Comparison of ENCODE assay signal across 8 cellular contexts in genomic region chr11:3880724-3881123, GRCh38. TPM values are rescaled to one million over a fixed set of nuclear protein-coding genes. Genes with fewer than 3 reads are reported as not detected.
DNase-seq lines count a peak whose midpoint lies in the region; ATAC-seq lines count a peak whose summit lies in the region.

No MANE protein-coding gene starts in this region.

- no peaks in the 10 kb centered on the region for H3K9me3 ChIP-seq in skeletal muscle satellite cell (replicated peaks; ENCODE audit: low read length)

- peaks cover 10% of the 10 kb centered on the region for H3K4me1 ChIP-seq in skeletal muscle satellite cell (ENCODE audit: control insufficient read depth, insufficient read depth, low read length)

- DNase-seq in NOMO-1 treated with DMSO at 0.1 percent for 48 hours (lab: John Stamatoyannopoulos, UW; ENCODE audit: unreplicated experiment) = peak; percentile 14
- no peak for DNase-seq in NOMO-1 (lab: John Stamatoyannopoulos, UW; ENCODE audit: unreplicated experiment in 2 of 2)
- DNase-seq in effector memory CD8-positive, alpha-beta T cell = no peak
- no peak for DNase-seq in HPDE6-E6E7 (ENCODE audit: extremely low spot score)
- DNase-seq in activated CD8-positive, alpha-beta memory T cell treated with anti-CD3 and anti-CD28 coated beads, Interleukin-2, amount 50 U/mL, for 48 hours = no peak
- no peak for DNase-seq in inferior parietal cortex (ENCODE audit: extremely low spot score)

- H3K36me3 Mint-ChIP-seq in effector memory CD8-positive, alpha-beta T cell (ENCODE audit: insufficient read depth) = no peaks in the 10 kb centered on the region

- H3K9ac ChIP-seq in skeletal muscle satellite cell (ENCODE audit: low read depth, low read length) = no peak overlapping the region

- peak overlapping the region; percentile 15 to 61 for H3K4me3 Mint-ChIP-seq in effector memory CD8-positive, alpha-beta T cell

- no peaks in the 10 kb centered on the region for H3K27me3 Mint-ChIP-seq in effector memory CD8-positive, alpha-beta T cell

- H3K4me3 ChIP-seq in skeletal muscle satellite cell (ENCODE audit: low read length) = no peak overlapping the region

- peak; percentile 54 for ATAC-seq in HG03571 (IDR thresholded peaks at IDR 0.05; ENCODE audit: unreplicated experiment)
- ATAC-seq in effector memory CD8-positive, alpha-beta T cell (replicated peaks) = no peak

- H3K27me3 ChIP-seq in skeletal muscle satellite cell (ENCODE audit: control insufficient read depth, insufficient read depth, low read length) = no peaks in the 10 kb centered on the region

- H3K27ac Mint-ChIP-seq in effector memory CD8-positive, alpha-beta T cell = peak overlapping the region; percentile 71 to 94

- peak overlapping the region; percentile 20 for H3K4me2 ChIP-seq in skeletal muscle satellite cell (ENCODE audit: low read length)

- no peaks in the 10 kb centered on the region for H3K36me3 ChIP-seq in skeletal muscle satellite cell (ENCODE audit: insufficient read depth, low read length)

- no peaks in the 10 kb centered on the region for H3K9me3 Mint-ChIP-seq in effector memory CD8-positive, alpha-beta T cell

- peaks cover 55 to 63% of the 10 kb centered on the region in 2 donors for H3K4me1 Mint-ChIP-seq in effector memory CD8-positive, alpha-beta T cell (ENCODE audit: low read depth in 2 of 2)

RNA-seq across cellular contexts. Expression of gene STIM1, which starts 25.3 kb away (rescaled TPM):
- 26.6 and 28.2 TPM in 2 replicates for total RNA-seq in skeletal muscle satellite cell (2012; rRNA removed)

RNA-seq across cellular contexts. Expression of gene RHOG, which starts 40.0 kb away (rescaled TPM):
- total RNA-seq in skeletal muscle satellite cell (2012; rRNA removed) = 17.0 and 24.1 TPM in 2 replicates
